ENCODE assay signal across 25 cellular contexts in the genomic region with DNA sequence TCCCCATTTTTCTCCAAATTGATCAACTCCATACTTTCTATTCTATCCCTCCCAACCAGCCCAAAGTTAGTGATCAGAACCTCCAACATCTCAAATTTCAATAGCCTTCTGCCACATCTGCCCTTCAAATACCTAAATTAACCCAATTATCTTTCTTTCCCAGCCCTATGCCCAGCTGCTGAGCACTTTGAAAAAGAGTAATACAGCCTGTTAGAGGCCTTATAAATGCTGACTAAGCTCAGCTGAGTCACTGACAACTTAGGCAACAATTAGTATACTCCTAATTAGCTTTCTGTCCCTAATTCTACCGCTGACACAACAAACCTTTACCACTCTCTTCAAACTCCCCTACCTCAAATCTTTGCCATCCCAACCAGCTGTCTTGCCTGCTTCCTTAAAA. TPM values are rescaled to one million over a fixed set of nuclear protein-coding genes. Genes with fewer than 3 reads are reported as not detected.
DNase-seq lines count a peak whose midpoint lies in the region; ATAC-seq, FAIRE-seq and TF ChIP-seq lines count a peak whose summit lies in the region.
"Had no signal": no experiment of that assay in that cellular context is flagged by ENCODE, and none has a peak within 500 bp of the region (broad histone marks: within the 10 kb centered on the region; RNA-seq: fewer than 3 reads in every experiment).

No MANE protein-coding gene starts in this region.

- H3K4me1 ChIP-seq in HepG2 (ENCODE audit: insufficient read depth, low read length) (no peaks in the 10 kb centered on the region), right lobe of liver (no peaks in the 10 kb centered on the region), K562 (replicated peaks in 1 of 2; ENCODE audit: control insufficient read depth in 2 of 2, insufficient read depth in 2 of 2, low read length in 2 of 2) (peaks cover 0 to 16% of the 10 kb centered on the region in 2 experiments; a peak in 4 of 5 replicates)
- H3K4me1 ChIP-seq: Caco-2, esophagus squamous epithelium had no signal

- H3K36me3 ChIP-seq in HepG2 (replicated peaks in 1 of 2; ENCODE audit: control insufficient read depth in 1 of 2, insufficient read depth in 2 of 2, low read length in 2 of 2) (peaks cover 2 to 3% of the 10 kb centered on the region in 2 experiments; a peak in 1 of 5 replicates), right lobe of liver (no peaks in the 10 kb centered on the region), K562 (ENCODE audit: control insufficient read depth, insufficient read depth, low read length) (no peaks in the 10 kb centered on the region)
- H3K36me3 ChIP-seq: BLaER1 treated with 17β-estradiol and CSF1 and Interleukin-3, amounts not matched to agents 10 nM and 100 nM; cardiac muscle cell; esophagus squamous epithelium; gastrocnemius medialis had no signal

- intact Hi-C loops in HepG2 (cut with micrococcal nuclease; ENCODE audit: unreplicated experiment) (loop anchor here (10.0 kb wide), 1 partner anchor 87 kb away; no protein-coding TSS in a partner anchor), right lobe of liver (cut with DNase I) (no loop called here), K562 (cut with micrococcal nuclease) (no loop called here)

- no peak for TF ChIP-seq CTCF in HepG2 (CRISPR knock-in tag; IDR thresholded peaks at IDR 0.05)
- TF ChIP-seq CTCF in right lobe of liver (IDR thresholded peaks at IDR 0.05), result no peak
- no peak for TF ChIP-seq CTCF in K562 (IDR thresholded peaks at IDR 0.05 in 2 of 3, conservative IDR thresholded peaks at IDR 0.05 in 1 of 3; ENCODE audit: insufficient read depth in 2 of 3, low read depth in 1 of 3, low read length in 3 of 3)

- ATAC-seq in HepG2, result no peak
- no peak for ATAC-seq in right lobe of liver
- peak; percentile 86 for ATAC-seq in K562
- no peak for ATAC-seq in HG03571 (IDR thresholded peaks at IDR 0.05; ENCODE audit: unreplicated experiment)
- ATAC-seq: effector memory CD8-positive, alpha-beta T cell; gastrocnemius medialis; left ventricle myocardium superior; stimulated activated effector memory CD8-positive, alpha-beta T cell treated with anti-CD3 and anti-CD28 coated beads, Interleukin-12 subunit alpha, Interleukin-12 subunit beta, amount 100 ng/mL, for 72 hours had no signal

- H3K79me2 ChIP-seq in HepG2 (ENCODE audit: insufficient read depth, low read length) (no peaks in the 10 kb centered on the region), K562 (ENCODE audit: control insufficient read depth, insufficient read depth, low read length) (no peaks in the 10 kb centered on the region)

- in situ Hi-C loops in HepG2 (cut with HindIII; ENCODE audit: extremely low pct_ligation_motif_present, low pct_unique_long_range_greater_than_20kb) (no loop called here), K562 (cut with MboI) (no loop called here)

- TF ChIP-seq EP300 in HepG2 (IDR thresholded peaks at IDR 0.05; ENCODE audit: low read depth in 2 of 2, low read length in 2 of 2) (no peak), HepG2 (CRISPR knock-in tag; IDR thresholded peaks at IDR 0.05; ENCODE audit: borderline replicate concordance) (no peak), K562 (IDR thresholded peaks at IDR 0.05; ENCODE audit: low read length) (no peak)

- H3K27ac ChIP-seq in HepG2 (ENCODE audit: extremely low read length, insufficient read depth, low read length), result no peak overlapping the region
- no peak overlapping the region for H3K27ac ChIP-seq in right lobe of liver
- peak overlapping the region; percentile 63 for H3K27ac ChIP-seq in K562 (ENCODE audit: extremely low read depth, low read depth, low read length)
- H3K27ac ChIP-seq: BLaER1 treated with 17β-estradiol and CSF1 and Interleukin-3, amounts not matched to agents 10 nM and 100 nM; cardiac muscle cell; coronary artery; esophagus squamous epithelium; gastrocnemius medialis had no signal

- DNase-seq in HepG2 (ENCODE audit: low spot score), result no peak
- DNase-seq in right lobe of liver, result no peak
- DNase-seq in NCI-H524 treated with DMSO at 0.1 percent for 48 hours (lab: John Stamatoyannopoulos, UW), result peak; percentile 59
- DNase-seq in K562 (ENCODE audit: extremely low read depth in 1 of 4, low spot score in 3 of 4), result peak in 3 of 4 experiments; percentile 16 to 50 (median 37)
- no peak for DNase-seq in A172 (ENCODE audit: low spot score)
- no peak for DNase-seq in NCI-H1417 treated with DMSO at 0.1 percent for 48 hours (lab: John Stamatoyannopoulos, UW)
- DNase-seq: activated naive CD4-positive, alpha-beta T cell; anterior cingulate cortex; Caco-2; effector memory CD8-positive, alpha-beta T cell; esophagus squamous epithelium; gastrocnemius medialis; left ventricle myocardium superior; MV-4-11; natural killer cell; NCI-H1930; NCI-H2227 treated with DMSO at 0.1 percent for 48 hours; NK-92 treated with Interleukin-12 subunit alpha and Interleukin-12 subunit beta, amount 100 ng/mL, for 24 hours had no signal

- H3K4me3 ChIP-seq in HepG2 (replicated peaks in 1 of 3; ENCODE audit: insufficient read depth in 1 of 3, low read depth in 2 of 3, low read length in 3 of 3) (no peak overlapping the region), right lobe of liver (no peak overlapping the region), K562 (no peak overlapping the region)
- H3K4me3 ChIP-seq: BLaER1 treated with 17β-estradiol and CSF1 and Interleukin-3, amounts not matched to agents 10 nM and 100 nM; cardiac muscle cell; coronary artery; esophagus squamous epithelium; gastrocnemius medialis had no signal

- no TSS peak for BruUV-seq in HepG2 (replicated peaks; lab: Mats Ljungman, UMichigan)
- BruUV-seq in K562 (replicated peaks; lab: Mats Ljungman, UMichigan), result no TSS peak

- POLR2A ChIA-PET in HepG2 (lab: Yijun Ruan, JAX), result interaction anchor here (1.2 kb wide), 1 partner anchor 26 kb away, joined by 4 read pairs; a partner anchor contains a TSS
- POLR2A ChIA-PET in K562 (lab: Yijun Ruan, JAX), result interaction anchor here (0.5 to 0.9 kb wide), 5 partner anchors 13 to 127 kb away, joined by 3 to 6 read pairs (median 3); a partner anchor contains a TSS

- H2AFZ ChIP-seq in HepG2 (ENCODE audit: low read length) (no peak overlapping the region), K562 (ENCODE audit: low read depth, low read length) (peak overlapping the region; percentile 72)

- H3K27me3 ChIP-seq in HepG2 (ENCODE audit: control insufficient read depth in 1 of 2, insufficient read depth in 2 of 2, low read length in 2 of 2) (no peaks in the 10 kb centered on the region), right lobe of liver (no peaks in the 10 kb centered on the region), K562 (ENCODE audit: control insufficient read depth in 2 of 2, insufficient read depth in 2 of 2, low read length in 2 of 2) (no peaks in the 10 kb centered on the region)
- H3K27me3 ChIP-seq: BLaER1 treated with 17β-estradiol and CSF1 and Interleukin-3, amounts not matched to agents 10 nM and 100 nM; cardiac muscle cell; esophagus squamous epithelium; gastrocnemius medialis had no signal

- H3K9me3 ChIP-seq in HepG2 (ENCODE audit: low read length) (no peaks in the 10 kb centered on the region), right lobe of liver (no peaks in the 10 kb centered on the region), K562 (replicated peaks; ENCODE audit: control insufficient read depth, insufficient read depth, low read depth, low read length) (no peaks in the 10 kb centered on the region)
- H3K9me3 ChIP-seq: BLaER1 treated with 17β-estradiol and CSF1 and Interleukin-3, amounts not matched to agents 10 nM and 100 nM; Caco-2; esophagus squamous epithelium; gastrocnemius medialis had no signal

- H4K20me1 ChIP-seq in HepG2 (ENCODE audit: insufficient read depth, low read length) (no peaks in the 10 kb centered on the region), K562 (replicated peaks; ENCODE audit: control insufficient read depth, insufficient read depth, low read length) (no peaks in the 10 kb centered on the region)
- H4K20me1 ChIP-seq: BLaER1 treated with 17β-estradiol and CSF1 and Interleukin-3, amounts not matched to agents 10 nM and 100 nM had no signal

- 100% methylated on average over 1 of the region's 1 CpG for WGBS in HepG2 (ENCODE audit: low lambda C conversion rate)
- 100% methylated on average over 1 of the region's 1 CpG for WGBS in right lobe of liver (ENCODE audit: insufficient coverage, low coverage, low lambda C conversion rate, missing lambda C conversion rate)
- WGBS in K562 (ENCODE audit: insufficient coverage, low coverage, missing lambda C conversion rate), result 15% methylated on average over 1 of the region's 1 CpG

- TF ChIP-seq POLR2A in HepG2 (IDR thresholded peaks at IDR 0.05; ENCODE audit: insufficient read depth in 1 of 2, low read depth in 2 of 2, low read length in 2 of 2), result no peak
- no peak for TF ChIP-seq POLR2A in right lobe of liver (IDR thresholded peaks at IDR 0.05)
- TF ChIP-seq POLR2A in K562 (conservative IDR thresholded peaks at IDR 0.05), result no peak

- H3K9ac ChIP-seq in HepG2 (ENCODE audit: insufficient read depth, low read depth, low read length) (no peak overlapping the region), K562 (ENCODE audit: insufficient read depth in 1 of 2, low read depth in 2 of 2, low read length in 2 of 2) (peak overlapping the region in 1 of 2 experiments; percentile 35; a peak in 2 of 4 replicates)
- H3K9ac ChIP-seq: BLaER1 treated with 17β-estradiol and CSF1 and Interleukin-3, amounts not matched to agents 10 nM and 100 nM had no signal

- FAIRE-seq in HepG2 (lab: Jason Lieb, UNC) (no peak), K562 (lab: Jason Lieb, UNC) (no peak)
- FAIRE-seq: GM12891, RCC 7860 had no signal

- H3K4me2 ChIP-seq in HepG2 (ENCODE audit: low read depth, low read length) (no peak overlapping the region), K562 (ENCODE audit: insufficient read depth, low read length) (peak overlapping the region; percentile 42; the same call in 1 of the 2 replicates)
- H3K4me2 ChIP-seq: BLaER1 treated with 17β-estradiol and CSF1 and Interleukin-3, amounts not matched to agents 10 nM and 100 nM had no signal

- TF ChIP-seq RAD21 in HepG2 (CRISPR knock-in tag; IDR thresholded peaks at IDR 0.05) (no peak), K562 (CRISPR knock-in tag; conservative IDR thresholded peaks at IDR 0.05 in 1 of 2, IDR thresholded peaks at IDR 0.05 in 1 of 2) (no peak)

- H3K9me1 ChIP-seq in K562 (ENCODE audit: control insufficient read depth, insufficient read depth, low read length), result no peaks in the 10 kb centered on the region

- CTCF ChIA-PET in HepG2 (lab: Yijun Ruan, JAX; ENCODE audit: low intra/inter-chr PET ratio, low total read pairs) (no interaction called here), K562 (lab: Yijun Ruan, JAX; ENCODE audit: low intra/inter-chr PET ratio) (no interaction called here)

RNA-seq across cellular contexts. Expression of a gene that starts 23.5 kb away (rescaled TPM):
- total RNA-seq in HepG2 (2016; rRNA removed; fragmentation: Illumina TruSeq; extraction: Trizol) (not detected in 2 replicates), right lobe of liver (under 1 TPM; 0.15 to 0.80 (median 0.43) TPM), K562 (2014; rRNA removed) (0.41 and 0.49 TPM in 2 replicates), K562 (2014; rRNA removed; fragmentation: Illumina TruSeq; extraction: Trizol) (0.40 and 0.57 TPM in 2 replicates), K562 (2015; rRNA removed; fragmentation: Illumina TruSeq; extraction: Trizol) (0.43 and 0.45 TPM in 2 replicates), K562 (2021) (0.98 and 1.00 TPM in 2 replicates)
- total RNA-seq in HepG2 (2016; cell fraction: cytosol; rRNA removed; fragmentation: Illumina TruSeq; extraction: Trizol; ENCODE audit: low read depth), result not detected in 2 replicates
- not detected in 2 replicates for total RNA-seq in HepG2 (2016; cell fraction: insoluble cytoplasmic fraction; rRNA removed; fragmentation: Illumina TruSeq; extraction: Trizol)
- total RNA-seq in HepG2 (2016; cell fraction: membrane; rRNA removed; fragmentation: Illumina TruSeq; extraction: Trizol), result not detected in 2 replicates
- not detected in 2 replicates for total RNA-seq in HepG2 (2016; cell fraction: nucleus; rRNA removed; fragmentation: Illumina TruSeq; extraction: Trizol)
- polyA plus RNA-seq in HepG2 (2011; rRNA removed) (not detected in 2 replicates), K562 (2011; rRNA removed) (0.26 and 0.32 TPM in 2 replicates), K562 (2014; fragmentation: Illumina TruSeq; extraction: Trizol) (0.97 and 1.1 TPM in 2 replicates), K562 (2014; fragmentation: Nextera tagmentation; extraction: Ambion mirVana) (under 1 TPM; 0.29 to 0.51 TPM), K562 (2014; rRNA removed) (0.30 and 0.86 TPM in 2 replicates)
- not detected in 2 replicates for polyA plus RNA-seq in HepG2 (2011; cell fraction: cytosol; rRNA removed)
- not detected in 2 replicates for polyA plus RNA-seq in HepG2 (2011; cell fraction: nucleus; rRNA removed)
- polyA plus RNA-seq in HepG2 (2012), result not detected in 2 replicates
- polyA plus RNA-seq in HepG2 (2016; cell fraction: cytosol; fragmentation: Illumina TruSeq; extraction: Trizol; ENCODE audit: low read depth), result not detected in 2 replicates
- not detected in 2 replicates for polyA plus RNA-seq in HepG2 (2016; cell fraction: insoluble cytoplasmic fraction; fragmentation: Illumina TruSeq; extraction: Trizol; ENCODE audit: low read depth)
- not detected in 2 replicates for polyA plus RNA-seq in HepG2 (2016; cell fraction: membrane; fragmentation: Illumina TruSeq; extraction: Trizol; ENCODE audit: low read depth)
- not detected in 2 replicates for polyA plus RNA-seq in HepG2 (2016; cell fraction: nucleus; fragmentation: Illumina TruSeq; extraction: Trizol; ENCODE audit: insufficient read depth, low read depth)
- 0.63 TPM in 1 of 2 replicates, not detected in the other for polyA minus RNA-seq in HepG2 (2011; rRNA and poly(A)+ RNA removed; ENCODE audit: low replicate concordance)
- polyA minus RNA-seq in HepG2 (2011; cell fraction: cytosol; rRNA and poly(A)+ RNA removed), result not detected in 2 replicates
- 0.13 TPM in 1 of 2 replicates, not detected in the other for polyA minus RNA-seq in HepG2 (2011; cell fraction: nucleus; rRNA and poly(A)+ RNA removed)
- 1.00 and 1.4 TPM in 2 replicates for total RNA-seq in K562 (2011; cell fraction: chromatin; rRNA removed; ENCODE audit: low replicate concordance)
- 0.50 and 0.53 TPM in 2 replicates for total RNA-seq in K562 (2011; cell fraction: nucleolus; rRNA removed)
- total RNA-seq in K562 (2011; cell fraction: nucleoplasm; rRNA removed), result 0.73 and 1.5 TPM in 2 replicates
- 0.10 and 0.16 TPM in 2 replicates for polyA plus RNA-seq in K562 (2011; cell fraction: cytosol; rRNA removed)
- polyA plus RNA-seq in K562 (2011; cell fraction: nucleus; rRNA removed), result 0.65 and 2.2 TPM in 2 replicates
- polyA plus RNA-seq in K562 (2012), result 1.6 and 4.5 TPM in 2 replicates
- 0.15 and 0.25 TPM in 2 replicates for polyA minus RNA-seq in K562 (2011; rRNA and poly(A)+ RNA removed)
- 0.19 TPM in 1 of 2 replicates, not detected in the other for polyA minus RNA-seq in K562 (2011; cell fraction: cytosol; rRNA and poly(A)+ RNA removed)
- polyA minus RNA-seq in K562 (2011; cell fraction: nucleus; rRNA and poly(A)+ RNA removed), result 0.44 and 0.54 TPM in 2 replicates
- total RNA-seq in A172 (2014; rRNA removed; shearing (Covaris generic)), result 1.1 and 4.3 TPM in 2 replicates
- total RNA-seq: Caco-2 had no signal

RNA-seq across cellular contexts. Expression of a gene that starts 26.1 kb away (rescaled TPM):
- total RNA-seq in HepG2 (2016; rRNA removed; fragmentation: Illumina TruSeq; extraction: Trizol) (11.9 and 13.1 TPM in 2 replicates), right lobe of liver (1 to 10 TPM in 5 of 6 experiments, under 1 TPM in 1; 0.95 to 2.8 (median 2.0) TPM), K562 (2014; rRNA removed) (4.7 and 7.2 TPM in 2 replicates), K562 (2014; rRNA removed; fragmentation: Illumina TruSeq; extraction: Trizol) (9.4 and 10.1 TPM in 2 replicates), K562 (2015; rRNA removed; fragmentation: Illumina TruSeq; extraction: Trizol) (6.4 and 7.9 TPM in 2 replicates), K562 (2021) (11.3 and 11.9 TPM in 2 replicates)
- 13.7 and 14.0 TPM in 2 replicates for total RNA-seq in HepG2 (2016; cell fraction: cytosol; rRNA removed; fragmentation: Illumina TruSeq; extraction: Trizol; ENCODE audit: low read depth)
- total RNA-seq in HepG2 (2016; cell fraction: insoluble cytoplasmic fraction; rRNA removed; fragmentation: Illumina TruSeq; extraction: Trizol), result 9.7 and 13.4 TPM in 2 replicates
- 9.5 and 10.6 TPM in 2 replicates for total RNA-seq in HepG2 (2016; cell fraction: membrane; rRNA removed; fragmentation: Illumina TruSeq; extraction: Trizol)
- total RNA-seq in HepG2 (2016; cell fraction: nucleus; rRNA removed; fragmentation: Illumina TruSeq; extraction: Trizol), result 16.3 and 16.6 TPM in 2 replicates
- polyA plus RNA-seq in HepG2 (2011; rRNA removed) (32.4 and 36.1 TPM in 2 replicates), K562 (2011; rRNA removed) (15.3 and 18.6 TPM in 2 replicates), K562 (2014; fragmentation: Illumina TruSeq; extraction: Trizol) (15.6 and 15.8 TPM in 2 replicates), K562 (2014; fragmentation: Nextera tagmentation; extraction: Ambion mirVana) (10 to 100 TPM; 13.2 to 16.3 TPM), K562 (2014; rRNA removed) (8.1 and 14.7 TPM in 2 replicates)
- polyA plus RNA-seq in HepG2 (2011; cell fraction: cytosol; rRNA removed), result 23.8 and 35.4 TPM in 2 replicates
- 19.8 and 25.2 TPM in 2 replicates for polyA plus RNA-seq in HepG2 (2011; cell fraction: nucleus; rRNA removed)
- 33.3 and 35.5 TPM in 2 replicates for polyA plus RNA-seq in HepG2 (2012)
- polyA plus RNA-seq in HepG2 (2016; cell fraction: cytosol; fragmentation: Illumina TruSeq; extraction: Trizol; ENCODE audit: low read depth), result 8.6 and 9.9 TPM in 2 replicates
- 18.9 and 20.9 TPM in 2 replicates for polyA plus RNA-seq in HepG2 (2016; cell fraction: insoluble cytoplasmic fraction; fragmentation: Illumina TruSeq; extraction: Trizol; ENCODE audit: low read depth)
- polyA plus RNA-seq in HepG2 (2016; cell fraction: membrane; fragmentation: Illumina TruSeq; extraction: Trizol; ENCODE audit: low read depth), result 10.4 and 10.7 TPM in 2 replicates
- polyA plus RNA-seq in HepG2 (2016; cell fraction: nucleus; fragmentation: Illumina TruSeq; extraction: Trizol; ENCODE audit: insufficient read depth, low read depth), result 12.4 and 14.2 TPM in 2 replicates
- 7.3 and 48.1 TPM in 2 replicates for polyA minus RNA-seq in HepG2 (2011; rRNA and poly(A)+ RNA removed; ENCODE audit: low replicate concordance)
- 13.7 and 15.4 TPM in 2 replicates for polyA minus RNA-seq in HepG2 (2011; cell fraction: cytosol; rRNA and poly(A)+ RNA removed)
- polyA minus RNA-seq in HepG2 (2011; cell fraction: nucleus; rRNA and poly(A)+ RNA removed), result 55.6 and 61.8 TPM in 2 replicates
- 7.5 and 15.8 TPM in 2 replicates for total RNA-seq in K562 (2011; cell fraction: chromatin; rRNA removed; ENCODE audit: low replicate concordance)
- total RNA-seq in K562 (2011; cell fraction: nucleolus; rRNA removed), result 4.9 and 6.2 TPM in 2 replicates
- total RNA-seq in K562 (2011; cell fraction: nucleoplasm; rRNA removed), result 10.3 and 16.6 TPM in 2 replicates
- polyA plus RNA-seq in K562 (2011; cell fraction: cytosol; rRNA removed), result 15.9 and 18.2 TPM in 2 replicates
- polyA plus RNA-seq in K562 (2011; cell fraction: nucleus; rRNA removed), result 11.7 and 13.1 TPM in 2 replicates
- polyA plus RNA-seq in K562 (2012), result 11.6 and 25.6 TPM in 2 replicates
- polyA minus RNA-seq in K562 (2011; rRNA and poly(A)+ RNA removed), result 16.3 and 17.8 TPM in 2 replicates
- polyA minus RNA-seq in K562 (2011; cell fraction: cytosol; rRNA and poly(A)+ RNA removed), result 3.0 and 20.3 TPM in 2 replicates
- 10.2 and 14.4 TPM in 2 replicates for polyA minus RNA-seq in K562 (2011; cell fraction: nucleus; rRNA and poly(A)+ RNA removed)
- 5.3 and 8.2 TPM in 2 replicates for total RNA-seq in A172 (2014; rRNA removed; shearing (Covaris generic))

Comparison
In these comparisons a context has a peak if more than half of its experiments do, and no peak if none do; other contexts are left out.
1. DNase-seq: peak in NCI-H524 treated with DMSO at 0.1 percent for 48 hours (single experiment) and K562 (3 of 4); none in HepG2 (single experiment), right lobe of liver (0 of 3), A172 (single experiment) and NCI-H1417 treated with DMSO at 0.1 percent for 48 hours (single experiment).